8 cellular contexts compared by ENCODE assay signal in the genomic region with DNA sequence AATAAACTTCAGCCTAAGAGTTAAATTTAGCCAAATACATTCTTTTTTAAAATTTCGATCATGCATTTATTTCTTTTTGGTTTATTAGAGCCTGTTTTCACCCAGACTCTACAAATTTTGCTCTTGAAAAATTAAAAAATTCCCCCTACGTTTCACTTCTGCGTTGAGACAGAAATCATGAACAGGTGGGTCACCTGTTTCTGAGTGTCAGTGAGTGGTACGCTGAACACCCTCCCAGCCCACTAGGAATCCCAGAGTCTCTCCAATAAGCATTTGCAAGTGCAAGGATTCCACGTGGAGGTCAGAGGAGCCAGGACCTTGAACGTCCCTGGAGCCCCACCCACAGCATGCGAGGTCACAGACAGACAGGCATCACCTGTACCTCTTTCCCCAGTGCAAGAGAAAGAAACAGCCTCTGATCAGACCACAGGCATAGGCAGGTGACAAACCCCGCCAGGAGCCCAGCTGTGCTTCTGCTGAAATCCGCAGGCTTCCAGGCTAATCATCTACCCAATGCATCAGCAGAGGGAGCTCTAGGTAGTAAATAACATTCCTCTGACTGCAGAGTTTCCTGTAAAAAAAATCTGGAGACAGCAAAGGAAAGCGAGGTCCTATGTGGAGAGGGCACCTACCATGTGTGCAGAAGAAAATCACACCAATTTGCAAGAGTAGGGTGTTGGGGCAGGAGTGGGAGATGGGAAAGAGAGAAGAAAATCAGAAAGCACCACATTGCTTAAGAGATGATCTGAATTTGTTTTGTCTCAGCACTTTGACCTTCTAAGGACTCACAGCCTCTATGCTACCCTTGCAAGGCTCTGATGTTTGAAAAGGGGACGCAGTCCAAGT. TPM values are rescaled to one million over a fixed set of nuclear protein-coding genes. Genes with fewer than 3 reads are reported as not detected.
A peak's percentile ranks its signal among the peaks of the same experiment; 100 is the strongest.
DNase-seq lines count a peak whose midpoint lies in the region; ATAC-seq and TF ChIP-seq lines count a peak whose summit lies in the region.

No MANE protein-coding gene starts in this region.

- TF ChIP-seq CTCF in Panc1 (IDR thresholded peaks at IDR 0.05): peak; percentile 78
- peak; percentile 23 to 65 for TF ChIP-seq CTCF in right atrium auricular region (IDR thresholded peaks at IDR 0.05)
- peak in 3 of 4 experiments; percentile 37 to 58 (median 43) for TF ChIP-seq CTCF in sigmoid colon (IDR thresholded peaks at IDR 0.05)
- peak in 1 of 5 experiments; percentile 40 for TF ChIP-seq CTCF in gastrocnemius medialis (IDR thresholded peaks at IDR 0.05 in 4 of 5, conservative IDR thresholded peaks at IDR 0.05 in 1 of 5)

- DNase-seq in NCI-H146 (lab: John Stamatoyannopoulos, UW): peak; percentile 9
- DNase-seq in NCI-H146 treated with DMSO at 0.1 percent for 48 hours (lab: John Stamatoyannopoulos, UW; ENCODE audit: unreplicated experiment): no peak
- DNase-seq in HPDE6-E6E7 (ENCODE audit: extremely low spot score): peak; percentile 27
- no peak for DNase-seq in Panc1 (ENCODE audit: low read depth, low spot score)
- DNase-seq in activated naive CD8-positive, alpha-beta T cell treated with anti-CD3 and anti-CD28 coated beads for 36 hours: peak; percentile 3
- no peak for DNase-seq in right atrium auricular region (ENCODE audit: low spot score)
- no peak for DNase-seq in sigmoid colon
- no peak for DNase-seq in gastrocnemius medialis

- H3K4me1 ChIP-seq in Panc1 (ENCODE audit: control insufficient read depth, insufficient read depth, low read length) (0 out of 2 replicates have a peak, but pooled peaks cover 3% of the 10 kb centered on the region), right atrium auricular region (peaks cover 0 to 9% of the 10 kb centered on the region in 2 donors), sigmoid colon (peaks cover 0 to 8% (median 3%) of the 10 kb centered on the region in 4 donors), gastrocnemius medialis (no peaks in the 10 kb centered on the region)

- no peak overlapping the region for H3K4me3 ChIP-seq in Panc1 (ENCODE audit: low read depth in 2 of 2, low read length in 2 of 2)
- no peak overlapping the region for H3K4me3 ChIP-seq in right atrium auricular region
- no peak overlapping the region for H3K4me3 ChIP-seq in sigmoid colon
- no peak overlapping the region for H3K4me3 ChIP-seq in gastrocnemius medialis

- H3K36me3 ChIP-seq in Panc1 (ENCODE audit: control insufficient read depth, insufficient read depth, low read length): no peaks in the 10 kb centered on the region
- no peaks in the 10 kb centered on the region for H3K36me3 ChIP-seq in right atrium auricular region
- H3K36me3 ChIP-seq in sigmoid colon: no peaks in the 10 kb centered on the region
- no peaks in the 10 kb centered on the region for H3K36me3 ChIP-seq in gastrocnemius medialis

- H3K27ac Mint-ChIP-seq in activated naive CD8-positive, alpha-beta T cell treated with anti-CD3 and anti-CD28 coated beads for 36 hours: no peak overlapping the region

- H3K9me3 Mint-ChIP-seq in activated naive CD8-positive, alpha-beta T cell treated with anti-CD3 and anti-CD28 coated beads for 36 hours: no peaks in the 10 kb centered on the region

- TF ChIP-seq EP300 in sigmoid colon (IDR thresholded peaks at IDR 0.05): no peak

- BruUV-seq in Panc1 (replicated peaks; lab: Mats Ljungman, UMichigan): no TSS peak

- peaks cover 21% of the 10 kb centered on the region for H3K4me1 Mint-ChIP-seq in activated naive CD8-positive, alpha-beta T cell treated with anti-CD3 and anti-CD28 coated beads for 36 hours

- CTCF ChIA-PET in Panc1 (lab: Charles Lee): no interaction called here

- H3K27ac ChIP-seq in Panc1 (ENCODE audit: low read length): no peak overlapping the region
- no peak overlapping the region for H3K27ac ChIP-seq in right atrium auricular region
- no peak overlapping the region for H3K27ac ChIP-seq in sigmoid colon
- no peak overlapping the region for H3K27ac ChIP-seq in gastrocnemius medialis

- intact Hi-C loops in Panc1 (cut with micrococcal nuclease; ENCODE audit: unreplicated experiment) (no loop called here), sigmoid colon (cut with DNase I) (no loop called here), gastrocnemius medialis (cut with DNase I; ENCODE audit: low total_unique reads) (loop anchor here (10.0 kb wide), 2 partner anchors 252 to 498 kb away; no protein-coding TSS in a partner anchor)

- peaks cover 14% of the 10 kb centered on the region for H3K27me3 ChIP-seq in Panc1 (ENCODE audit: control insufficient read depth, insufficient read depth, low read length)
- no peaks in the 10 kb centered on the region for H3K27me3 ChIP-seq in right atrium auricular region
- H3K27me3 ChIP-seq in sigmoid colon: peaks cover 0 to 8% (median 0%) of the 10 kb centered on the region in 3 donors
- peaks cover 0 to 5% (median 0%) of the 10 kb centered on the region in 3 donors for H3K27me3 ChIP-seq in gastrocnemius medialis

- H3K9me3 ChIP-seq in Panc1 (ENCODE audit: control insufficient read depth, insufficient read depth, low read depth, low read length) (no peaks in the 10 kb centered on the region), right atrium auricular region (peaks cover 2 to 6% of the 10 kb centered on the region in 2 donors), sigmoid colon (no peaks in the 10 kb centered on the region), gastrocnemius medialis (no peaks in the 10 kb centered on the region)

- in situ Hi-C loops in Panc1 (cut with HindIII; ENCODE audit: low pct_unique_long_range_greater_than_20kb, low sequenced_read_pairs) (no loop called here), gastrocnemius medialis (cut with MboI; ENCODE audit: low sequenced_read_pairs in 4 of 4) (no loop called here)

- ATAC-seq in Panc1 (peak; percentile 91), gastrocnemius medialis (no peak)

- peaks cover 3% of the 10 kb centered on the region for H3K27me3 Mint-ChIP-seq in activated naive CD8-positive, alpha-beta T cell treated with anti-CD3 and anti-CD28 coated beads for 36 hours

- POLR2A ChIA-PET in Panc1 (lab: Charles Lee): no interaction called here

- WGBS in sigmoid colon, 2 donors: 22 to 29% methylated on average over 11 of the region's 11 CpGs

- no peak overlapping the region for H3K4me3 Mint-ChIP-seq in activated naive CD8-positive, alpha-beta T cell treated with anti-CD3 and anti-CD28 coated beads for 36 hours

- H3K36me3 Mint-ChIP-seq in activated naive CD8-positive, alpha-beta T cell treated with anti-CD3 and anti-CD28 coated beads for 36 hours: no peaks in the 10 kb centered on the region

- no peak for TF ChIP-seq POLR2A in sigmoid colon (IDR thresholded peaks at IDR 0.05)
- no peak for TF ChIP-seq POLR2A in gastrocnemius medialis (IDR thresholded peaks at IDR 0.05)

RNA-seq across cellular contexts. Expression of gene XYLT1, which starts 5.9 kb away (rescaled TPM):
- 0.62 TPM for total RNA-seq in Panc1 (2021; ENCODE audit: unreplicated experiment)
- polyA plus RNA-seq in Panc1 (2012; ENCODE audit: insufficient read length): 0.05 TPM
- total RNA-seq in activated naive CD8-positive, alpha-beta T cell treated with anti-CD3 and anti-CD28 coated beads for 36 hours: 1 to 10 TPM; 4.1 to 4.6 TPM
- 10 to 100 TPM; 14.4 to 31.3 TPM for total RNA-seq in right atrium auricular region
- total RNA-seq in sigmoid colon: 10 to 100 TPM; 23.0 to 33.2 (median 30.0) TPM
- polyA plus RNA-seq in sigmoid colon: 1 to 10 TPM in 2 of 3 donors, under 1 TPM in 1; 0.60 to 9.7 (median 2.1) TPM
- total RNA-seq in gastrocnemius medialis: 1 to 10 TPM in 3 of 4 donors, under 1 TPM in 1; 0.87 to 7.9 (median 1.4) TPM

Comparison
In these comparisons a context has a peak if more than half of its experiments do, and no peak if none do; other contexts are left out.
1. DNase-seq: peak in NCI-H146 (single experiment), HPDE6-E6E7 (single experiment) and activated naive CD8-positive, alpha-beta T cell treated with anti-CD3 and anti-CD28 coated beads for 36 hours (single experiment); none in NCI-H146 treated with DMSO at 0.1 percent for 48 hours (single experiment), Panc1 (single experiment), right atrium auricular region (single experiment), sigmoid colon (single experiment) and gastrocnemius medialis (0 of 2).